ENCODE assay signal across 11 cellular contexts in genomic region chr1:207420109-207420508, GRCh38. TPM values are rescaled to one million over a fixed set of nuclear protein-coding genes. Genes with fewer than 3 reads are reported as not detected.
"Had no signal": no experiment of that assay in that cellular context is flagged by ENCODE, and none has a peak within 500 bp of the region (broad histone marks: within the 10 kb centered on the region; RNA-seq: fewer than 3 reads in every experiment).

No MANE protein-coding gene starts in this region.

- H3K27ac ChIP-seq: GM23248 had no signal

- ATAC-seq: GM23338, HCT116 had no signal

- H3K9me3 ChIP-seq: HAP-1 had no signal

- H3K4me1 ChIP-seq: HAP-1 had no signal

- H3K36me3 ChIP-seq: HAP-1 had no signal

- H3K4me2 ChIP-seq: GM23338 had no signal

- H2AFZ ChIP-seq: GM23248, GM23338 had no signal

- H3K4me3 ChIP-seq: GM23248, GM23338, HAP-1 had no signal

- DNase-seq: GM23248, GOT3, H7, H9, HCEC 1CT, HFFc6 had no signal

- H3K9ac ChIP-seq: GM23248 had no signal

- FAIRE-seq: H1, H54 had no signal

RNA-seq across cellular contexts. Expression of gene CR2, which starts 34.0 kb away (rescaled TPM):
- total RNA-seq: GM23248, HFFc6 had no signal
- polyA plus RNA-seq: GM23248 had no signal
